ENCODE assay signal across 17 cellular contexts in the genomic region with DNA sequence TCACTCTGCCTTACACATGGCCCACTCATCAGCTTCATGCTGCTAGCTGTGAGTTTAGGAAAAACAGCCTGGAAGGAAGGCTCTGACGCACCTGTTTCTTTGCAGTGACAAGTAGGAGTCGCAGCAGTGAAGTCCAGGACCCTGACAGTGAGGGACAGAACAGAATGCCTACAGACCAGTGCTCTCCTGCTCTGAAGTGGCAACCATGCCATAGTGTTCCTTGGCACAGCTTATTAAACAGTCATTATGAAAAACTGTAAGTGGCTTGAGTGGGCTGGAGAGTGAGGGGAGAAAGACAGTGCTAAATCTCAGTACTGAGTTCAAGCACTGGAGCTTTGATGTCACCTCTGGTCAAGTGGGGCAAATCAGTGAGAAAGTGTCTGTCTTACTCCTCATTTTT.
A peak's percentile ranks its signal among the peaks of the same experiment; 100 is the strongest.
DNase-seq lines count a peak whose midpoint lies in the region; ATAC-seq and TF ChIP-seq lines count a peak whose summit lies in the region.
"Had no signal": no experiment of that assay in that cellular context is flagged by ENCODE, and none has a peak within 500 bp of the region (broad histone marks: within the 10 kb centered on the region; RNA-seq: fewer than 3 reads in every experiment).

No MANE protein-coding gene starts in this region.

- H2BK5ac ChIP-seq in mesenchymal stem cell (ENCODE audit: low read depth, low read length, poor library complexity, severe bottlenecking) = no peak overlapping the region

- no peak overlapping the region for H2BK12ac ChIP-seq in mesenchymal stem cell (ENCODE audit: low read length in 2 of 2)

- H2BK15ac ChIP-seq in mesenchymal stem cell (ENCODE audit: low read depth, poor library complexity, severe bottlenecking) = no peak overlapping the region

- no peak overlapping the region for H4K8ac ChIP-seq in mesenchymal stem cell (ENCODE audit: low read length)

- TF ChIP-seq CTCF in OCI-LY1 (IDR thresholded peaks at IDR 0.05; ENCODE audit: low read length) = no peak

- no peaks in the 10 kb centered on the region for H3K79me2 ChIP-seq in OCI-LY1 (ENCODE audit: insufficient read depth, low read length)

- H4K91ac ChIP-seq in mesenchymal stem cell (ENCODE audit: low read length) = no peak overlapping the region

- H3K4ac ChIP-seq in mesenchymal stem cell (ENCODE audit: low read depth in 1 of 2, low read length in 2 of 2) = no peak overlapping the region

- no peaks in the 10 kb centered on the region for H3F3A ChIP-seq in OCI-LY1 (ENCODE audit: insufficient read depth, low read length)

- no peak overlapping the region for H3K9ac ChIP-seq in OCI-LY1 (ENCODE audit: low read length)
- H3K9ac ChIP-seq in mesenchymal stem cell (ENCODE audit: low read length) = no peak overlapping the region
- H3K9ac ChIP-seq: GM23248 had no signal

- H3K27me3 ChIP-seq in OCI-LY1 (ENCODE audit: insufficient read depth, low read length) (no peaks in the 10 kb centered on the region), mesenchymal stem cell (ENCODE audit: control insufficient read depth in 1 of 2, insufficient read depth in 1 of 2, low read length in 2 of 2) (peaks cover 0 to 5% of the 10 kb centered on the region in 2 experiments)

- no peaks in the 10 kb centered on the region for H3K79me1 ChIP-seq in mesenchymal stem cell (replicated peaks; ENCODE audit: low read length, poor library complexity, severe bottlenecking)

- H2AFZ ChIP-seq in OCI-LY1 (ENCODE audit: low read length) = no peak overlapping the region
- H2AFZ ChIP-seq in mesenchymal stem cell (ENCODE audit: low read depth, low read length) = no peak overlapping the region
- H2AFZ ChIP-seq: GM23248 had no signal

- H3K27ac ChIP-seq in OCI-LY1 (ENCODE audit: low read depth, low read length, poor library complexity, severe bottlenecking) (peak overlapping the region; percentile 79), mesenchymal stem cell (ENCODE audit: low read length, poor library complexity, severe bottlenecking) (no peak overlapping the region)
- H3K27ac ChIP-seq: GM23248 had no signal

- no peak overlapping the region for H3K14ac ChIP-seq in mesenchymal stem cell (ENCODE audit: low read length in 2 of 2)

- no peaks in the 10 kb centered on the region for H3K36me3 ChIP-seq in OCI-LY1 (ENCODE audit: insufficient read depth, low read length)
- H3K36me3 ChIP-seq in mesenchymal stem cell (ENCODE audit: control insufficient read depth in 1 of 2, insufficient read depth in 2 of 2, low read depth in 1 of 2, low read length in 2 of 2) = no peaks in the 10 kb centered on the region
- H3K36me3 ChIP-seq: MG63 had no signal

- H4K20me1 ChIP-seq in OCI-LY1 (ENCODE audit: insufficient read depth, low read length) = no peaks in the 10 kb centered on the region

- 96% methylated on average over 2 of the region's 2 CpGs for WGBS in mesenchymal stem cell

- DNase-seq in DMS79 treated with DMSO at 0.1 percent for 48 hours (lab: John Stamatoyannopoulos, UW) (peak; percentile 2), NCI-H2029 (lab: John Stamatoyannopoulos, UW) (peak; percentile 28), mesenchymal stem cell (no peak), amniotic stem cell (lab: John Stamatoyannopoulos, UW) (no peak)
- DNase-seq in activated CD8-positive, alpha-beta memory T cell treated with anti-CD3 and anti-CD28 coated beads, Interleukin-2, amount 50 U/mL, for 4 hours = no peak
- DNase-seq: DND-41, GM23248, MG63, NCI-H1048, NCI-H1436 treated with DMSO at 0.1 percent for 48 hours, NCI-H1930, NCI-H526 treated with DMSO at 0.1 percent for 48 hours had no signal

- H2BK120ac ChIP-seq in mesenchymal stem cell (ENCODE audit: low read depth, low read length) = no peak overlapping the region

- no peak overlapping the region for H3K4me3 ChIP-seq in OCI-LY1 (ENCODE audit: low read depth, low read length, poor library complexity, severe bottlenecking)
- H3K4me3 ChIP-seq in mesenchymal stem cell (ENCODE audit: insufficient read depth in 1 of 2, low read depth in 1 of 2, low read length in 2 of 2) = no peak overlapping the region
- H3K4me3 ChIP-seq: GM23248, MG63 had no signal

- H3K9me3 ChIP-seq in OCI-LY1 (ENCODE audit: low read length) = no peaks in the 10 kb centered on the region
- no peaks in the 10 kb centered on the region for H3K9me3 ChIP-seq in mesenchymal stem cell (ENCODE audit: control insufficient read depth, low read length)
- H3K9me3 ChIP-seq: MG63 had no signal

- H3K23ac ChIP-seq in mesenchymal stem cell (ENCODE audit: low read length in 2 of 2) = no peak overlapping the region

- ATAC-seq in HG03378 (IDR thresholded peaks at IDR 0.05; ENCODE audit: unreplicated experiment) = no peak
- ATAC-seq: HCT116, Panc1, SK-N-SH treated with all-trans-retinoic acid at 6 μM for 48 hours had no signal

- no peaks in the 10 kb centered on the region for H3K9me2 ChIP-seq in OCI-LY1 (ENCODE audit: low read depth, low read length)

- H2AK5ac ChIP-seq in mesenchymal stem cell (ENCODE audit: low read length, severe bottlenecking) = peak overlapping the region; percentile 35

- H3K4me1 ChIP-seq in OCI-LY1 (ENCODE audit: insufficient read depth, low read length, severe bottlenecking) (peaks cover 43% of the 10 kb centered on the region), mesenchymal stem cell (ENCODE audit: control insufficient read depth, insufficient read depth, low read depth, low read length) (peaks cover 10% of the 10 kb centered on the region)

- H3K18ac ChIP-seq in mesenchymal stem cell (ENCODE audit: low read depth in 1 of 2, low read length in 2 of 2) = no peak overlapping the region

- H3K4me2 ChIP-seq in OCI-LY1 (ENCODE audit: low read length) = no peak overlapping the region
- H3K4me2 ChIP-seq in mesenchymal stem cell (ENCODE audit: low read length, poor library complexity, severe bottlenecking) = no peak overlapping the region

Comparison
In these comparisons a context has a peak if more than half of its experiments do, and no peak if none do; other contexts are left out.
1. DNase-seq: peak in DMS79 treated with DMSO at 0.1 percent for 48 hours (single experiment) and NCI-H2029 (single experiment); none in mesenchymal stem cell (single experiment), amniotic stem cell (single experiment) and activated CD8-positive, alpha-beta memory T cell treated with anti-CD3 and anti-CD28 coated beads, Interleukin-2, amount 50 U/mL, for 4 hours (single experiment).